Comparison of ENCODE assay signal across 1 cellular context in genomic region chr22:38777087-38777671, GRCh38.
A peak's percentile ranks its signal among the peaks of the same experiment; 100 is the strongest.
TF ChIP-seq lines count a peak whose summit lies in the region.

No MANE protein-coding gene starts in this region.

TF ChIP-seq in K562, 482 proteins besides CTCF, POLR2A, EP300 and RAD21:
- TF ChIP-seq HMGN3 (IDR thresholded peaks at IDR 0.05; ENCODE audit: borderline replicate concordance, extremely low read depth, insufficient read length, low read depth, low read length) (peak; percentile 6), ZNF224 (CRISPR knock-in tag; IDR thresholded peaks at IDR 0.05) (no peak)
